ENCODE assay signal across 8 cellular contexts in the genomic region with DNA sequence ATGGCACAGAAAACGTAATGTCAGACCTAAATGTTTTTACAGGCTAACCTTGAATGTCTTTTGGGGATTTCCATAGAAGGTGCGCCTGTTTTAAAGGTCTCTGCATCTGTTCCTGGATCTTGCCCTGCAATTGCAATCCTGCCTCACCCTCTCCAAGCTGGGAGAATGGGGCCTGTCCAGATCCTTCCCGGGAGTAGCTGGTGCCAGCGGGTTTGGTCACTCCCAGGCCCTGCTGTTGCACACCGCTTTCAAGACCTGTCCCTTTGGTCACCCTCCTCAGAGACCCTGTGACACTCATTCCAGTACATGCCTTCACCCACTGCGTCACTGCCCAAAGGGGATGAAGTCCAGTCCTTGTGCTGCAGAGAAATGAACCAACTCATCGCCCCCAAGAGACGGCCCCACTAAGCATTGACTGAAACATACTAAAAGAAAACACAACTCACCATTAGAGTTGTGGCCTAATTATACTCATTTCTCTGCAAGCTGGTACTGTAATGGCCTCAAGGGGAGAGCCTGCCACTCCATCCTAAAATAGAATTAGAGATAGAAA. TPM values are rescaled to one million over a fixed set of nuclear protein-coding genes. Genes with fewer than 3 reads are reported as not detected.
DNase-seq lines count a peak whose midpoint lies in the region; ATAC-seq and TF ChIP-seq lines count a peak whose summit lies in the region.

No MANE protein-coding gene starts in this region.

- H3K9me3 ChIP-seq in mucosa of rectum (ENCODE audit: control insufficient read depth in 2 of 2, low read length in 2 of 2) (no peaks in the 10 kb centered on the region), upper lobe of left lung (no peaks in the 10 kb centered on the region)

- 32 to 40% methylated on average over 8 of the region's 8 CpGs for WGBS in upper lobe of left lung, 2 donors

- TF ChIP-seq POLR2A in upper lobe of left lung (IDR thresholded peaks at IDR 0.05): no peak

- H3K36me3 ChIP-seq in mucosa of rectum (ENCODE audit: control insufficient read depth in 2 of 2, insufficient read depth in 2 of 2, low read length in 2 of 2): peaks cover 11 to 17% of the 10 kb centered on the region in 2 donors
- peaks cover 0 to 9% (median 6%) of the 10 kb centered on the region in 4 donors for H3K36me3 ChIP-seq in upper lobe of left lung

- no peaks in the 10 kb centered on the region for H3K27me3 Mint-ChIP-seq in dendritic cell treated with granulocyte-macrophage colony-stimulating factor and Interleukin-4, amounts not matched to agents 40 ng/mL and 50 ng/mL, for 4 days

- H3K4me1 Mint-ChIP-seq in dendritic cell treated with granulocyte-macrophage colony-stimulating factor and Interleukin-4, amounts not matched to agents 40 ng/mL and 50 ng/mL, for 4 days (ENCODE audit: low read depth): peaks cover 45% of the 10 kb centered on the region

- intact Hi-C loops in dendritic cell treated with granulocyte-macrophage colony-stimulating factor and Interleukin-4, amounts not matched to agents 40 ng/mL and 50 ng/mL, for 4 days (cut with micrococcal nuclease): loop anchor here (2.0 to 5.0 kb wide), 5 partner anchors 45 to 345 kb away; no protein-coding TSS in a partner anchor

- peak; percentile 59 for DNase-seq in activated T-cell treated with anti-CD3 and anti-CD28 coated beads, Interleukin-2, amount 50 U/mL, for 1 hour
- DNase-seq in activated T-cell treated with anti-CD3 and anti-CD28 coated beads for 4 hours (no peak), upper lobe of left lung (peak in 1 of 2 donors; percentile 81)

- H3K9ac ChIP-seq in mucosa of rectum (ENCODE audit: low read depth in 1 of 2, low read length in 2 of 2): peak overlapping the region; percentile 89 to 99

- no peaks in the 10 kb centered on the region for H3K27me3 ChIP-seq in mucosa of rectum (ENCODE audit: control insufficient read depth in 2 of 2, insufficient read depth in 2 of 2, low read length in 2 of 2)
- no peaks in the 10 kb centered on the region for H3K27me3 ChIP-seq in upper lobe of left lung

- H3K27ac ChIP-seq in mucosa of rectum (ENCODE audit: low read depth in 2 of 2, low read length in 2 of 2) (peak overlapping the region; percentile 99 to 100), upper lobe of left lung (peak overlapping the region; percentile 93 to 100 (median 99))

- ATAC-seq in SK-N-SH treated with all-trans-retinoic acid at 6 μM for 48 hours: no peak
- peak in 1 of 2 donors; percentile 7 for ATAC-seq in upper lobe of left lung (ENCODE audit: low FRiP score in 2 of 2)
- no peak for ATAC-seq in HG03520 (IDR thresholded peaks at IDR 0.05; ENCODE audit: unreplicated experiment)
- no peak for ATAC-seq in HG03378 (IDR thresholded peaks at IDR 0.05; ENCODE audit: unreplicated experiment)

- peaks cover 25% of the 10 kb centered on the region for H3K36me3 Mint-ChIP-seq in dendritic cell treated with granulocyte-macrophage colony-stimulating factor and Interleukin-4, amounts not matched to agents 40 ng/mL and 50 ng/mL, for 4 days (ENCODE audit: low read depth)

- peak in 1 of 4 donors; percentile 34 for TF ChIP-seq EP300 in upper lobe of left lung (IDR thresholded peaks at IDR 0.05)

- no peak for TF ChIP-seq CTCF in upper lobe of left lung (IDR thresholded peaks at IDR 0.05)

- H3K4me3 ChIP-seq in mucosa of rectum (ENCODE audit: low read length in 2 of 2) (peak overlapping the region; percentile 64 to 85), upper lobe of left lung (peak overlapping the region in 2 of 4 donors; percentile 51 to 78)

- H3K4me3 Mint-ChIP-seq in dendritic cell treated with granulocyte-macrophage colony-stimulating factor and Interleukin-4, amounts not matched to agents 40 ng/mL and 50 ng/mL, for 4 days: peak overlapping the region; percentile 76

- H3K4me1 ChIP-seq in mucosa of rectum (ENCODE audit: control insufficient read depth in 2 of 2, insufficient read depth in 2 of 2, low read length in 2 of 2) (peaks cover 31 to 47% of the 10 kb centered on the region in 2 donors), upper lobe of left lung (peaks cover 39 to 48% (median 44%) of the 10 kb centered on the region in 4 donors)

- H3K9me3 Mint-ChIP-seq in dendritic cell treated with granulocyte-macrophage colony-stimulating factor and Interleukin-4, amounts not matched to agents 40 ng/mL and 50 ng/mL, for 4 days: no peaks in the 10 kb centered on the region

- peak overlapping the region; percentile 100 for H3K27ac Mint-ChIP-seq in dendritic cell treated with granulocyte-macrophage colony-stimulating factor and Interleukin-4, amounts not matched to agents 40 ng/mL and 50 ng/mL, for 4 days

TF ChIP-seq in SK-N-SH treated with all-trans-retinoic acid at 6 μM for 48 hours, 23 proteins besides CTCF, POLR2A, EP300 and RAD21:
- TF ChIP-seq ZNF565 (CRISPR knock-in tag; conservative IDR thresholded peaks at IDR 0.05; ENCODE audit: low read depth) (no peak), ESRRG (CRISPR knock-in tag; IDR thresholded peaks at IDR 0.05) (no peak), ZFP3 (CRISPR knock-in tag; IDR thresholded peaks at IDR 0.05) (0 out of 2 replicates have a peak, but pooled peaks have one; percentile 54), RARB (CRISPR knock-in tag; IDR thresholded peaks at IDR 0.05) (no peak; the same call in 1 of the 2 replicates), CSDC2 (CRISPR knock-in tag; IDR thresholded peaks at IDR 0.05) (0 out of 2 replicates have a peak, but pooled peaks have one; percentile 29), TOX (CRISPR knock-in tag; IDR thresholded peaks at IDR 0.05; ENCODE audit: borderline replicate concordance) (no peak), GLIS3 (CRISPR knock-in tag; IDR thresholded peaks at IDR 0.05) (no peak)
- TF ChIP-seq, protein P1, sequence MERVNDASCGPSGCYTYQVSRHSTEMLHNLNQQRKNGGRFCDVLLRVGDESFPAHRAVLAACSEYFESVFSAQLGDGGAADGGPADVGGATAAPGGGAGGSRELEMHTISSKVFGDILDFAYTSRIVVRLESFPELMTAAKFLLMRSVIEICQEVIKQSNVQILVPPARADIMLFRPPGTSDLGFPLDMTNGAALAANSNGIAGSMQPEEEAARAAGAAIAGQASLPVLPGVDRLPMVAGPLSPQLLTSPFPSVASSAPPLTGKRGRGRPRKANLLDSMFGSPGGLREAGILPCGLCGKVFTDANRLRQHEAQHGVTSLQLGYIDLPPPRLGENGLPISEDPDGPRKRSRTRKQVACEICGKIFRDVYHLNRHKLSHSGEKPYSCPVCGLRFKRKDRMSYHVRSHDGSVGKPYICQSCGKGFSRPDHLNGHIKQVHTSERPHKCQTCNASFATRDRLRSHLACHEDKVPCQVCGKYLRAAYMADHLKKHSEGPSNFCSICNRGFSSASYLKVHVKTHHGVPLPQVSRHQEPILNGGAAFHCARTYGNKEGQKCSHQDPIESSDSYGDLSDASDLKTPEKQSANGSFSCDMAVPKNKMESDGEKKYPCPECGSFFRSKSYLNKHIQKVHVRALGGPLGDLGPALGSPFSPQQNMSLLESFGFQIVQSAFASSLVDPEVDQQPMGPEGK (CRISPR knock-in tag; IDR thresholded peaks at IDR 0.05; ENCODE audit: borderline replicate concordance): 0 out of 2 replicates have a peak, but pooled peaks have one; percentile 49
- TF ChIP-seq, protein P2, sequence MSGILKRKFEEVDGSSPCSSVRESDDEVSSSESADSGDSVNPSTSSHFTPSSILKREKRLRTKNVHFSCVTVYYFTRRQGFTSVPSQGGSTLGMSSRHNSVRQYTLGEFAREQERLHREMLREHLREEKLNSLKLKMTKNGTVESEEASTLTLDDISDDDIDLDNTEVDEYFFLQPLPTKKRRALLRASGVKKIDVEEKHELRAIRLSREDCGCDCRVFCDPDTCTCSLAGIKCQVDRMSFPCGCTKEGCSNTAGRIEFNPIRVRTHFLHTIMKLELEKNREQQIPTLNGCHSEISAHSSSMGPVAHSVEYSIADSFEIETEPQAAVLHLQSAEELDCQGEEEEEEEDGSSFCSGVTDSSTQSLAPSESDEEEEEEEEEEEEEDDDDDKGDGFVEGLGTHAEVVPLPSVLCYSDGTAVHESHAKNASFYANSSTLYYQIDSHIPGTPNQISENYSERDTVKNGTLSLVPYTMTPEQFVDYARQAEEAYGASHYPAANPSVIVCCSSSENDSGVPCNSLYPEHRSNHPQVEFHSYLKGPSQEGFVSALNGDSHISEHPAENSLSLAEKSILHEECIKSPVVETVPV (CRISPR knock-in tag; IDR thresholded peaks at IDR 0.05): no peak

RNA-seq across cellular contexts. Expression of a gene that starts 1.9 kb away (rescaled TPM):
- total RNA-seq in upper lobe of left lung: 100 to 1,000 TPM in 3 of 6 donors, 10 to 100 TPM in 3; 83.8 to 157 (median 116) TPM
